ENCODE assay signal across 8 cellular contexts in the genomic region with DNA sequence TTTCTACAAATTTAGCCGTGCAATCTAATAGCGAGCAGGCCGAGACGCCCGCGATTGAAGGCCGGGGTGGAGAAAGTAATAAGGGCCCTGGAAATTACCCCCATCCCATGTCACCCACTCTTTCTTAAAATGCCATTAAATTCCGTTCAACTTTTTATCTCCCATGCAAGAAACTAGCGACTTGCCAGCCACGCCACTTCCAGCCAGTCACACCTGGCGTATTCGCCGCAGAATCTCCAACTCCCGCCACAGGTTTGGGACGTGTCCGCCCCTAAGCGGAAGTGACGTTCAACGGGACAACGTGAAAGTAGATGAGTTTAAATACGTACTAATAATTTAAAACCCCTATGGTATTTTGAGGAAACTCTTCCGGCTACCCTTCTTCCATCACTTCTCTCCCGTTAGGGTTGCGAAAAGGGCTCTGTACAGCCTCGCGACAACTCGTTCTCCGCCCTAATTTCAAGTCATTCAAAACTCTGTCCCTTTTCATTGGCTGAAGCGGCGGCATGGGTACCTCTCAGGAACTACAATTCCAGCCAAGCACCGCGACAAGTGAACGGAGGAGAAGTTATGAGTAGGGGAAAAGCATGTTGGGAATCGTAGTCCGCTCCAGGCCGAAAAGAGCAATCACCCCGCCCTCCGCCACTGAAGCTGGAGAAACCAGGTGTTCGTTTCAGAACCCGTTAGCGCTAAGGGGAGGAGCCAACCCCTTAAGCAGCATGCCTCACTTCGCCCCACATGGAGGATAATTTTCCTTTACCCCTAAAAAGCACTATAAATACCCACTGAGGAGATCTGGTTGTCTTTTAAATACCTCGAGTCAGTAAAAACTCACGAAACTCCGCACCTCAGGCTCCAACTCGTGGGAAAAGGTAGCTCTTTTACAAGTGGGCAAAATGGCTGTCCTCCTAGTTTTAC. TPM values are rescaled to one million over a fixed set of nuclear protein-coding genes. Genes with fewer than 3 reads are reported as not detected.
DNase-seq lines count a peak whose midpoint lies in the region; ATAC-seq, FAIRE-seq and TF ChIP-seq lines count a peak whose summit lies in the region.

A gene (minus strand): TSS at position 906 of the 918 bp plus-strand sequence.

- no peaks in the 10 kb centered on the region for H3K27me3 ChIP-seq in right atrium auricular region
- H3K27me3 ChIP-seq in psoas muscle (ENCODE audit: insufficient read depth in 3 of 3, low read length in 2 of 3): no peaks in the 10 kb centered on the region

- intact Hi-C loops in psoas muscle (cut with DNase I): loop anchor here in 1 of 2 donors (5.0 to 10.0 kb wide), 3 partner anchors 33 to 214 kb away; a partner anchor contains a TSS

- no peak for TF ChIP-seq CTCF in right atrium auricular region (IDR thresholded peaks at IDR 0.05)
- no peak for TF ChIP-seq CTCF in psoas muscle (IDR thresholded peaks at IDR 0.05)

- H3K36me3 ChIP-seq in right atrium auricular region (no peaks in the 10 kb centered on the region), psoas muscle (ENCODE audit: insufficient read depth in 1 of 2, low read depth in 1 of 2) (no peaks in the 10 kb centered on the region), urinary bladder (ENCODE audit: insufficient read depth) (no peaks in the 10 kb centered on the region)

- H3K4me3 ChIP-seq in right atrium auricular region: peak within 1 kb of the TSS; percentile 71 to 93
- H3K4me3 ChIP-seq in psoas muscle: peak within 1 kb of the TSS; percentile 79
- peak within 1 kb of the TSS; percentile 73 for H3K4me3 ChIP-seq in urinary bladder (ENCODE audit: low read depth, low read length)

- FAIRE-seq in GM18507 (lab: Jason Lieb, UNC): no peak

- peak; percentile 72 for ATAC-seq in HG02970 (IDR thresholded peaks at IDR 0.05; ENCODE audit: low FRiP score, unreplicated experiment)
- ATAC-seq in psoas muscle: peak; percentile 86 to 89 (median 86)

- WGBS in psoas muscle, 3 donors: 0% methylated on average over 46 of the region's 46 CpGs
- WGBS in urinary bladder: under 1% methylated on average over 46 of the region's 46 CpGs

- H3K4me1 ChIP-seq in right atrium auricular region: peaks cover 0 to 22% of the 10 kb centered on the region in 2 donors
- H3K4me1 ChIP-seq in psoas muscle: peaks cover 17% of the 10 kb centered on the region
- H3K4me1 ChIP-seq in urinary bladder (ENCODE audit: insufficient read depth): no peaks in the 10 kb centered on the region

- H3K9me3 ChIP-seq in right atrium auricular region (no peaks in the 10 kb centered on the region), psoas muscle (no peaks in the 10 kb centered on the region)

- H3K27ac ChIP-seq in right atrium auricular region (peak within 1 kb of the TSS; percentile 93 to 95), psoas muscle (peak within 1 kb of the TSS; percentile 97), urinary bladder (ENCODE audit: low read depth) (peak within 1 kb of the TSS; percentile 82)

- DNase-seq in GM18507 (ENCODE audit: extremely low spot score, insufficient read length, low read depth) (peak; percentile 60), NCI-H187 treated with DMSO at 0.1 percent for 48 hours (lab: John Stamatoyannopoulos, UW) (peak; percentile 81), T-helper 2 cell (peak; percentile 74 to 99 (median 93)), anterior cingulate cortex (lab: John Stamatoyannopoulos, UW) (peak; percentile 49 to 97 (median 92)), right atrium auricular region (ENCODE audit: low spot score) (peak; percentile 96), psoas muscle (peak; percentile 92 to 95)

RNA-seq across cellular contexts. Expression of the gene that starts here (rescaled TPM):
- 1 to 10 TPM; 1.6 to 2.3 TPM for total RNA-seq in right atrium auricular region
- 1 to 10 TPM; 4.0 to 6.4 (median 4.8) TPM for total RNA-seq in psoas muscle
- 1 to 10 TPM; 1.3 to 3.1 (median 2.1) TPM for polyA plus RNA-seq in psoas muscle
- total RNA-seq in urinary bladder: 17.4 TPM
- 2.2 TPM for polyA plus RNA-seq in urinary bladder

Comparison
In these comparisons a context has a peak if more than half of its experiments do, and no peak if none do; other contexts are left out.
1. Peak in every context shown above with its lines: DNase-seq, ATAC-seq, H3K4me3 ChIP-seq and H3K27ac ChIP-seq.